ENCODE assay signal across 8 cellular contexts in the genomic region with DNA sequence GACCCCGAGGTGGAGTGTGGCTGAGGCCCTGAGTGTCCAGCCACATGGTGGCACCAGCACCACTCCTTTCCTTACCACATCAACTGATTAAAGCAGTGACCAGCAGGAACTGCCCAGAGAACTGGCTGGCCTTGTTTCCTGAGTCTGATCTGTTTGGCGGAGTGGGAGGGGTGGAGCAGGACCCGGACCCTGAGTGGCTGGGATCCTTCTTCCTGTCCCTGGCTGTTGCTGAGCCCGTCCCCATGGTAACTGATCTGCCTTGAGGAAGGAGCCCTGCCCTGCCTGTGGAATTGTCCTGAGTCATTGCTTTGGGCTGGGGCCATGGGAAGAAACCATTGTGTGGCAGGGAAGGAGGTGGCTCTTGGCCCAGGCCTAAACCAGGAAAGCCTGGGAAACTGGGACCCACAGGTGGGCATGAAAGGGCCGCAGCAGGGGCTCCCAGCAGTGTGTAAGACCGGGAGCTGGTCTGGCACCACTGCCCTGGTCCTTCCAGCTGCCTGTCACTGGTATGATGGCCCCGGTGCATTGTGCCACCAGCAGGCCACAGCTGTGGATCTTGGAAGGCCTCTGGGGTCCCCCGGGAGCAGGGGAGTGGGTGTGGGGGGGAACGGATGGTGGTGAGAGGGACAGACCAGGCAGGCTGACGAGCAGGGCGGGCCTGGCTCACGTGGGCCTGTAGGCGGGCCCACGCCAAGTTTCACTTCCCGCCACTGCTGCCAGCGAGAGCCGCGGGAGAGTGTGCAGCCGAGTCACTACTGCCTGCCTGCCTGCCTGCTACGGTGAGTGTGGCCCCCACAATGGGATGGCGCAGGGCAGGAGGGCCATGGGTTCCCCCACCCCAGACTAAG. TPM values are rescaled to one million over a fixed set of nuclear protein-coding genes. Genes with fewer than 3 reads are reported as not detected.
A peak's percentile ranks its signal among the peaks of the same experiment; 100 is the strongest.
DNase-seq lines count a peak whose midpoint lies in the region; ATAC-seq and TF ChIP-seq lines count a peak whose summit lies in the region.

No MANE protein-coding gene starts in this region.

- H3K79me2 ChIP-seq in PC-3 (ENCODE audit: low read length) = peaks cover 46% of the 10 kb centered on the region

- H3K27me3 ChIP-seq in PC-3 (ENCODE audit: low read length) = no peaks in the 10 kb centered on the region
- H3K27me3 ChIP-seq in esophagus (ENCODE audit: control insufficient read depth in 1 of 2, insufficient read depth in 2 of 2, low read length in 2 of 2) = no peaks in the 10 kb centered on the region
- H3K27me3 ChIP-seq in mucosa of rectum (ENCODE audit: control insufficient read depth in 2 of 2, insufficient read depth in 2 of 2, low read length in 2 of 2) = no peaks in the 10 kb centered on the region

- TSS peak; percentile 48 for BruUV-seq in PC-3 (replicated peaks; lab: Mats Ljungman, UMichigan)

- H3K4me2 ChIP-seq in PC-3 (ENCODE audit: low read length) = peak overlapping the region; percentile 80

- H3K4me3 ChIP-seq in PC-3 (ENCODE audit: low read length) (peak overlapping the region; percentile 51), esophagus (ENCODE audit: low read depth in 1 of 2, low read length in 2 of 2) (peak overlapping the region; percentile 46 to 53), mucosa of rectum (ENCODE audit: low read length in 2 of 2) (peak overlapping the region; percentile 84 to 86)

- peaks cover 17% of the 10 kb centered on the region; the same call in 1 of the 2 replicates for H3K36me3 ChIP-seq in PC-3 (ENCODE audit: low read depth, low read length)
- peaks cover 13 to 31% of the 10 kb centered on the region in 2 donors for H3K36me3 ChIP-seq in esophagus (ENCODE audit: control insufficient read depth in 2 of 2, insufficient read depth in 2 of 2, low read length in 1 of 2)
- H3K36me3 ChIP-seq in mucosa of rectum (ENCODE audit: control insufficient read depth in 2 of 2, insufficient read depth in 2 of 2, low read length in 2 of 2) = peaks cover 26 to 46% of the 10 kb centered on the region in 2 donors

- H3K9me2 ChIP-seq in PC-3 (replicated peaks; ENCODE audit: low read length) = no peaks in the 10 kb centered on the region

- POLR2A ChIA-PET in PC-3 (lab: Charles Lee; ENCODE audit: unreplicated experiment) = interaction anchor here (0.6 to 0.7 kb wide), 2 partner anchors 77 to 472 kb away, joined by 3 to 9 read pairs; no protein-coding TSS in a partner anchor

- 2% methylated on average over 20 to 21 of the region's 21 CpGs for WGBS in esophagus, 2 donors

- H3K9ac ChIP-seq in PC-3 (ENCODE audit: low read length) (peak overlapping the region; percentile 96), mucosa of rectum (ENCODE audit: low read depth in 1 of 2, low read length in 2 of 2) (peak overlapping the region; percentile 91 to 92)

- H3K4me1 ChIP-seq in PC-3 (ENCODE audit: insufficient read depth, low read length) (peaks cover 31% of the 10 kb centered on the region), esophagus (ENCODE audit: control insufficient read depth in 2 of 2, insufficient read depth in 2 of 2, low read length in 1 of 2) (peaks cover 24 to 44% of the 10 kb centered on the region in 2 donors), mucosa of rectum (ENCODE audit: control insufficient read depth in 2 of 2, insufficient read depth in 2 of 2, low read length in 2 of 2) (peaks cover 45 to 48% of the 10 kb centered on the region in 2 donors)

- DNase-seq in COLO829 (ENCODE audit: low spot score) (peak; percentile 99), HS-27A (ENCODE audit: low read depth) (peak; percentile 99), PC-3 (peak; percentile 99)
- DNase-seq in activated T-cell treated with anti-CD3 and anti-CD28 coated beads, Interleukin-2, amount 50 U/mL, for 48 hours = peak; percentile 87 to 90
- peak; percentile 55 to 56 for DNase-seq in stimulated activated CD8-positive, alpha-beta memory T cell treated with anti-CD3 and anti-CD28 coated beads, Interleukin-7, amount 100 ng/mL, for 1 hour (ENCODE audit: low read depth in 2 of 2)

- H2AFZ ChIP-seq in PC-3 (ENCODE audit: low read length) = peak overlapping the region; percentile 27; the same call in 1 of the 2 replicates

- H3K9me3 ChIP-seq in PC-3 (ENCODE audit: low read length) = no peaks in the 10 kb centered on the region
- no peaks in the 10 kb centered on the region for H3K9me3 ChIP-seq in esophagus (ENCODE audit: control insufficient read depth in 2 of 2, insufficient read depth in 1 of 2, low read depth in 1 of 2, low read length in 1 of 2)
- no peaks in the 10 kb centered on the region for H3K9me3 ChIP-seq in mucosa of rectum (ENCODE audit: control insufficient read depth in 2 of 2, low read length in 2 of 2)

- intact Hi-C loops in PC-3 (cut with micrococcal nuclease) = loop anchor here (1.0 kb wide), 3 partner anchors 42 to 220 kb away; a partner anchor contains a TSS

- H4K20me1 ChIP-seq in PC-3 (ENCODE audit: low read length) = no peaks in the 10 kb centered on the region

- peak; percentile 97 for ATAC-seq in GM19463 (IDR thresholded peaks at IDR 0.05; ENCODE audit: unreplicated experiment)
- peak; percentile 94 for ATAC-seq in PC-3

- H3F3A ChIP-seq in PC-3 (ENCODE audit: low read length, unreplicated experiment) = no peaks in the 10 kb centered on the region

- CTCF ChIA-PET in PC-3 (lab: Charles Lee) = no interaction called here

- H3K27ac ChIP-seq in PC-3 (ENCODE audit: low read length) = peak overlapping the region; percentile 99
- peak overlapping the region; percentile 99 to 100 for H3K27ac ChIP-seq in esophagus (ENCODE audit: low read depth in 2 of 2, low read length in 1 of 2)
- H3K27ac ChIP-seq in mucosa of rectum (ENCODE audit: low read depth in 2 of 2, low read length in 2 of 2) = peak overlapping the region; percentile 100

- peak; percentile 94 for TF ChIP-seq CTCF in PC-3 (conservative IDR thresholded peaks at IDR 0.05; ENCODE audit: low read depth, low read length)

RNA-seq across cellular contexts. Expression of a gene that starts 19.2 kb away (rescaled TPM):
- total RNA-seq in PC-3 (2014; rRNA removed) = 13.9 and 16.1 TPM in 2 replicates
- 1 to 10 TPM; 4.9 to 5.7 TPM for polyA plus RNA-seq in esophagus

RNA-seq across cellular contexts. Expression of a gene that starts 25.7 kb away (rescaled TPM):
- total RNA-seq in PC-3 (2014; rRNA removed) = 517 and 618 TPM in 2 replicates
- polyA plus RNA-seq in esophagus = 100 to 1,000 TPM; 364 to 613 TPM

RNA-seq across cellular contexts. Expression of a gene that starts 25.8 kb away (rescaled TPM):
- total RNA-seq in PC-3 (2014; rRNA removed) = 27.8 and 30.9 TPM in 2 replicates
- polyA plus RNA-seq in esophagus = 10 to 100 TPM in 1 of 2 donors, 1 to 10 TPM in 1; 7.0 to 15.5 TPM

RNA-seq across cellular contexts. Expression of a gene that starts 35.9 kb away (rescaled TPM):
- 31.8 and 35.4 TPM in 2 replicates for total RNA-seq in PC-3 (2014; rRNA removed)
- polyA plus RNA-seq in esophagus = 100 to 1,000 TPM in 1 of 2 donors, 10 to 100 TPM in 1; 73.4 to 298 TPM

RNA-seq across cellular contexts. Expression of a gene that starts 38.2 kb away (rescaled TPM):
- total RNA-seq in PC-3 (2014; rRNA removed) = 159 and 164 TPM in 2 replicates
- 10 to 100 TPM; 54.0 to 94.9 TPM for polyA plus RNA-seq in esophagus

Comparison
In these comparisons a context has a peak if more than half of its experiments do, and no peak if none do; other contexts are left out.
1. Peak in every context shown above with its lines: DNase-seq, ATAC-seq, H3K4me3 ChIP-seq and H3K27ac ChIP-seq.